ENCODE assay signal across 12 cellular contexts in genomic region chr9:89623925-89624420, GRCh38. TPM values are rescaled to one million over a fixed set of nuclear protein-coding genes. Genes with fewer than 3 reads are reported as not detected.
DNase-seq lines count a peak whose midpoint lies in the region; ATAC-seq and TF ChIP-seq lines count a peak whose summit lies in the region.
"Had no signal": no experiment of that assay in that cellular context is flagged by ENCODE, and none has a peak within 500 bp of the region (broad histone marks: within the 10 kb centered on the region; RNA-seq: fewer than 3 reads in every experiment).

No MANE protein-coding gene starts in this region.

- H3K36me3 Mint-ChIP-seq in chondrocyte (ENCODE audit: low read depth): no peaks in the 10 kb centered on the region

- H3K4me3 Mint-ChIP-seq in chondrocyte (ENCODE audit: unreplicated experiment): no peak overlapping the region
- H3K4me3 Mint-ChIP-seq: stimulated activated naive CD8-positive, alpha-beta T cell treated with anti-CD3 and anti-CD28 coated beads, Interleukin-15, amount 100 ng/mL, for 72 hours had no signal

- peaks cover 18% of the 10 kb centered on the region for H3K27me3 Mint-ChIP-seq in chondrocyte (ENCODE audit: low read depth)

- intact Hi-C loops in Right ventricle myocardium inferior (cut with DNase I): loop anchor here (2.0 to 5.0 kb wide), 6 partner anchors 38 to 378 kb away; no protein-coding TSS in a partner anchor
- intact Hi-C loops in cardiac septum (cut with DNase I): no loop called here

- no peaks in the 10 kb centered on the region for H3K9me3 Mint-ChIP-seq in chondrocyte (ENCODE audit: low read depth)
- H3K9me3 Mint-ChIP-seq: stimulated activated naive CD8-positive, alpha-beta T cell treated with anti-CD3 and anti-CD28 coated beads, Interleukin-15, amount 100 ng/mL, for 72 hours had no signal

- no peak for TF ChIP-seq CTCF in chondrocyte (IDR thresholded peaks at IDR 0.05)

- ATAC-seq in Right ventricle myocardium inferior (peak; percentile 80), GM18502 (IDR thresholded peaks at IDR 0.05; ENCODE audit: poor library complexity, unreplicated experiment) (no peak)
- ATAC-seq: stimulated activated naive CD8-positive, alpha-beta T cell treated with anti-CD3 and anti-CD28 coated beads, Interleukin-15, amount 100 ng/mL, for 72 hours had no signal

- DNase-seq in Right ventricle myocardium inferior (ENCODE audit: missing footprints) (peak; percentile 83), cardiac septum (ENCODE audit: low spot score) (no peak), chondrocyte (ENCODE audit: low spot score) (peak; percentile 47), midbrain (lab: John Stamatoyannopoulos, UW) (peak; percentile 74), NCI-H345 treated with DMSO at 0.1 percent for 48 hours (lab: John Stamatoyannopoulos, UW; ENCODE audit: unreplicated experiment) (no peak), NCI-H1930 (lab: John Stamatoyannopoulos, UW) (no peak)
- DNase-seq in activated naive CD4-positive, alpha-beta T cell treated with anti-CD3 and anti-CD28 coated beads, Interleukin-2, amount 50 U/mL, for 16 hours: no peak
- DNase-seq: RPMI8226; stimulated activated CD4-positive, alpha-beta T cell treated with anti-CD3 and anti-CD28 coated beads, Interleukin-2, amount 100 ng/mL, for 48 hours; stimulated activated naive CD8-positive, alpha-beta T cell treated with anti-CD3 and anti-CD28 coated beads, Interleukin-15, amount 100 ng/mL, for 72 hours had no signal

- H3K4me1 Mint-ChIP-seq in chondrocyte (ENCODE audit: low read depth): peaks cover 2% of the 10 kb centered on the region
- H3K4me1 Mint-ChIP-seq: stimulated activated naive CD8-positive, alpha-beta T cell treated with anti-CD3 and anti-CD28 coated beads, Interleukin-15, amount 100 ng/mL, for 72 hours had no signal

- H3K27ac Mint-ChIP-seq in chondrocyte (ENCODE audit: unreplicated experiment): no peak overlapping the region

RNA-seq across cellular contexts. Expression of gene GADD45G, which starts 19.2 kb away (rescaled TPM):
- 47.6 TPM for total RNA-seq in Right ventricle myocardium inferior
- total RNA-seq in cardiac septum: 29.6 TPM
- total RNA-seq in chondrocyte: 1.5 to 4.6 TPM (median 3.2 TPM) in 3 replicates
- total RNA-seq: G401 had no signal

Comparison
In these comparisons a context has a peak if more than half of its experiments do, and no peak if none do; other contexts are left out.
1. DNase-seq: peak in Right ventricle myocardium inferior (single experiment), chondrocyte (single experiment) and midbrain (single experiment); none in cardiac septum (single experiment), NCI-H345 treated with DMSO at 0.1 percent for 48 hours (single experiment), NCI-H1930 (0 of 2) and activated naive CD4-positive, alpha-beta T cell treated with anti-CD3 and anti-CD28 coated beads, Interleukin-2, amount 50 U/mL, for 16 hours (single experiment).